Comparison of ENCODE assay signal across 9 cellular contexts in the genomic region with DNA sequence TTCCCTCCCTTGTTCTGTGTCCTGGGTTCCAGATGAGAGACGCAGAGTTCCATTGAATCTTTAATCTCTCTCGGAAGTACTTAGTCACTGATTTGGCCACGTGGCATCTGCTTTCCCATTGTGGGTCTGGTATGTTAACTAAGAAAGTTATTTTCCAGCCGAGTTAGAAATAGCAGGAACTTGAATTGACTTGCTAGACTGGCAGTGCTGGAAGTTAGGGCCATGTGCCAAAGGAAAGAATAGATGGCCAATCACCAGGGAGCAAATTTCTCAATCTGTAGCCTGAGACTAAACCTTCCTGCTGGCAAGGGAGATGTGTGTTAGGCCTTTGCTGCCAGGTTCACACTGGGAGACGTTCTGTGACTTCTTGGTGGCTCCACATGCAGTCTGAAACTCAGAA. TPM values are rescaled to one million over a fixed set of nuclear protein-coding genes. Genes with fewer than 3 reads are reported as not detected.
A peak's percentile ranks its signal among the peaks of the same experiment; 100 is the strongest.
DNase-seq lines count a peak whose midpoint lies in the region; ATAC-seq and TF ChIP-seq lines count a peak whose summit lies in the region.
"Had no signal": no experiment of that assay in that cellular context is flagged by ENCODE, and none has a peak within 500 bp of the region (broad histone marks: within the 10 kb centered on the region; RNA-seq: fewer than 3 reads in every experiment).

No MANE protein-coding gene starts in this region.

- in situ Hi-C loops in transverse colon (cut with MboI; ENCODE audit: low pct_ligation_motif_present in 1 of 4, low pct_unique_long_range_greater_than_20kb in 1 of 4, low sequenced_read_pairs in 3 of 4), result loop anchor here in 1 of 4 donors (25.0 kb wide), 1 partner anchor 192 kb away; the partner anchor contains the start of gene SCMH1

- H3K27me3 Mint-ChIP-seq in type B pancreatic cell, result no peaks in the 10 kb centered on the region
- H3K27me3 Mint-ChIP-seq: natural killer cell treated with Interleukin-12 subunit alpha and Interleukin-12 subunit beta and Interleukin-15 and Interleukin-18, amount 100 ng/mL, for 72 hours had no signal

- H3K9me3 Mint-ChIP-seq in type B pancreatic cell, result no peaks in the 10 kb centered on the region
- H3K9me3 Mint-ChIP-seq: natural killer cell treated with Interleukin-12 subunit alpha and Interleukin-12 subunit beta and Interleukin-15 and Interleukin-18, amount 100 ng/mL, for 72 hours had no signal

- TF ChIP-seq POLR2A in transverse colon (IDR thresholded peaks at IDR 0.05), result no peak

- H3K4me1 ChIP-seq in RWPE2 (ENCODE audit: insufficient read depth, poor library complexity, severe bottlenecking) (peaks cover 24% of the 10 kb centered on the region), esophagus (ENCODE audit: control insufficient read depth in 2 of 2, insufficient read depth in 2 of 2, low read length in 1 of 2) (peaks cover 0 to 7% of the 10 kb centered on the region in 2 donors), lung (ENCODE audit: control insufficient read depth in 2 of 2, insufficient read depth in 2 of 2, low read length in 2 of 2) (peaks cover 6 to 16% of the 10 kb centered on the region in 2 donors), transverse colon (peaks cover 7 to 30% (median 16%) of the 10 kb centered on the region in 4 donors)

- peak overlapping the region; percentile 67 for H3K27ac ChIP-seq in RWPE2 (ENCODE audit: poor library complexity, severe bottlenecking)
- H3K27ac ChIP-seq in esophagus (ENCODE audit: low read depth in 2 of 2, low read length in 1 of 2), result peak overlapping the region; percentile 90 to 91
- peak overlapping the region; percentile 75 to 85 for H3K27ac ChIP-seq in lung (ENCODE audit: low read depth in 1 of 2, low read length in 1 of 2)
- H3K27ac ChIP-seq in transverse colon, result peak overlapping the region; percentile 64 to 76 (median 66)

- no peak overlapping the region for H3K4me3 Mint-ChIP-seq in type B pancreatic cell
- H3K4me3 Mint-ChIP-seq: natural killer cell treated with Interleukin-12 subunit alpha and Interleukin-12 subunit beta and Interleukin-15 and Interleukin-18, amount 100 ng/mL, for 72 hours had no signal

- intact Hi-C loops in transverse colon (cut with DNase I; ENCODE audit: low total_unique reads), result no loop called here

- TF ChIP-seq EP300 in transverse colon (IDR thresholded peaks at IDR 0.05; ENCODE audit: low read depth), result no peak

- no peak overlapping the region for H3K27ac Mint-ChIP-seq in type B pancreatic cell
- H3K27ac Mint-ChIP-seq: natural killer cell treated with Interleukin-12 subunit alpha and Interleukin-12 subunit beta and Interleukin-15 and Interleukin-18, amount 100 ng/mL, for 72 hours had no signal

- H3K36me3 ChIP-seq in RWPE2 (ENCODE audit: low read depth) (peaks cover 23% of the 10 kb centered on the region), esophagus (ENCODE audit: control insufficient read depth in 2 of 2, insufficient read depth in 2 of 2, low read length in 1 of 2) (peaks cover 3% of the 10 kb centered on the region in 2 donors), lung (ENCODE audit: control insufficient read depth in 2 of 2, insufficient read depth in 2 of 2, low read length in 2 of 2) (peaks cover 20 to 21% of the 10 kb centered on the region in 2 donors), transverse colon (no peaks in the 10 kb centered on the region)

- H3K4me3 ChIP-seq in RWPE2 (ENCODE audit: severe bottlenecking) (no peak overlapping the region), esophagus (ENCODE audit: low read depth in 1 of 2, low read length in 2 of 2) (no peak overlapping the region), lung (no peak overlapping the region), transverse colon (no peak overlapping the region)

- ATAC-seq in RWPE2 (ENCODE audit: low read depth), result peak; percentile 84
- ATAC-seq in lung (ENCODE audit: insufficient read depth, low FRiP score), result peak; percentile 21
- ATAC-seq in HG03521 (IDR thresholded peaks at IDR 0.05; ENCODE audit: unreplicated experiment), result no peak

- 32 to 39% methylated on average over 5 of the region's 5 CpGs for WGBS in esophagus, 2 donors
- WGBS in lung, 2 donors, result 41 to 75% methylated on average over 5 of the region's 5 CpGs
- WGBS in transverse colon (ENCODE audit: low coverage in 1 of 2), 2 donors, result 29 to 49% methylated on average over 4 to 5 of the region's 5 CpGs

- DNase-seq in RWPE2 (ENCODE audit: low spot score) (no peak), lung (ENCODE audit: low spot score) (peak; percentile 70), transverse colon (peak; percentile 51), HK-2 (ENCODE audit: unreplicated experiment) (no peak), type B pancreatic cell (ENCODE audit: extremely low spot score, unreplicated experiment) (no peak)
- DNase-seq: activated CD8-positive, alpha-beta memory T cell treated with anti-CD3 and anti-CD28 coated beads, Interleukin-2, amount 50 U/mL, for 4 hours had no signal

- no peaks in the 10 kb centered on the region for H3K9me3 ChIP-seq in RWPE2 (ENCODE audit: severe bottlenecking)
- no peaks in the 10 kb centered on the region for H3K9me3 ChIP-seq in esophagus (ENCODE audit: control insufficient read depth in 2 of 2, insufficient read depth in 1 of 2, low read depth in 1 of 2, low read length in 1 of 2)
- H3K9me3 ChIP-seq in lung (ENCODE audit: control insufficient read depth in 2 of 2, insufficient read depth in 1 of 2, low read length in 1 of 2), result no peaks in the 10 kb centered on the region
- no peaks in the 10 kb centered on the region for H3K9me3 ChIP-seq in transverse colon

- H3K36me3 Mint-ChIP-seq in type B pancreatic cell, result peaks cover 44% of the 10 kb centered on the region
- H3K36me3 Mint-ChIP-seq: natural killer cell treated with Interleukin-12 subunit alpha and Interleukin-12 subunit beta and Interleukin-15 and Interleukin-18, amount 100 ng/mL, for 72 hours had no signal

- TF ChIP-seq CTCF in RWPE2 (IDR thresholded peaks at IDR 0.05; ENCODE audit: poor library complexity, severe bottlenecking), result no peak
- no peak for TF ChIP-seq CTCF in lung (IDR thresholded peaks at IDR 0.05; ENCODE audit: control extremely low read depth, extremely low read depth)
- no peak for TF ChIP-seq CTCF in transverse colon (IDR thresholded peaks at IDR 0.05)
- TF ChIP-seq CTCF in type B pancreatic cell (conservative IDR thresholded peaks at IDR 0.05), result no peak

- no peaks in the 10 kb centered on the region for H3K27me3 ChIP-seq in RWPE2 (ENCODE audit: insufficient read depth, poor library complexity, severe bottlenecking)
- H3K27me3 ChIP-seq in esophagus (ENCODE audit: control insufficient read depth in 1 of 2, insufficient read depth in 2 of 2, low read length in 2 of 2), result no peaks in the 10 kb centered on the region
- H3K27me3 ChIP-seq in lung (ENCODE audit: control insufficient read depth, insufficient read depth), result no peaks in the 10 kb centered on the region
- no peaks in the 10 kb centered on the region for H3K27me3 ChIP-seq in transverse colon

- H3K4me1 Mint-ChIP-seq in type B pancreatic cell (ENCODE audit: unreplicated experiment), result peaks cover 6% of the 10 kb centered on the region

RNA-seq across cellular contexts. Expression of gene SLFNL1, which starts 24.2 kb away (rescaled TPM):
- polyA plus RNA-seq in esophagus, result under 1 TPM; 0.08 to 0.16 TPM
- 1 to 10 TPM; 2.8 to 9.2 TPM for total RNA-seq in lung
- 1 to 10 TPM in 1 of 2 donors, under 1 TPM in 1; 0.94 to 3.7 TPM for polyA plus RNA-seq in lung
- 1 to 10 TPM in 2 of 4 donors, under 1 TPM in 1, not detected in 1; 0.55 to 3.0 (median 1.3) TPM for total RNA-seq in transverse colon
- total RNA-seq in type B pancreatic cell (ENCODE audit: low replicate concordance), result 0.14 and 0.60 TPM in 2 replicates

Comparison
In these comparisons a context has a peak if more than half of its experiments do, and no peak if none do; other contexts are left out.
1. DNase-seq: peak in lung (single experiment) and transverse colon (single experiment); none in RWPE2 (single experiment), HK-2 (single experiment) and type B pancreatic cell (single experiment).
2. Peak in every context shown above with its lines, with median percentiles within 50 percentile points of each other: H3K27ac ChIP-seq.